In the genomic region with DNA sequence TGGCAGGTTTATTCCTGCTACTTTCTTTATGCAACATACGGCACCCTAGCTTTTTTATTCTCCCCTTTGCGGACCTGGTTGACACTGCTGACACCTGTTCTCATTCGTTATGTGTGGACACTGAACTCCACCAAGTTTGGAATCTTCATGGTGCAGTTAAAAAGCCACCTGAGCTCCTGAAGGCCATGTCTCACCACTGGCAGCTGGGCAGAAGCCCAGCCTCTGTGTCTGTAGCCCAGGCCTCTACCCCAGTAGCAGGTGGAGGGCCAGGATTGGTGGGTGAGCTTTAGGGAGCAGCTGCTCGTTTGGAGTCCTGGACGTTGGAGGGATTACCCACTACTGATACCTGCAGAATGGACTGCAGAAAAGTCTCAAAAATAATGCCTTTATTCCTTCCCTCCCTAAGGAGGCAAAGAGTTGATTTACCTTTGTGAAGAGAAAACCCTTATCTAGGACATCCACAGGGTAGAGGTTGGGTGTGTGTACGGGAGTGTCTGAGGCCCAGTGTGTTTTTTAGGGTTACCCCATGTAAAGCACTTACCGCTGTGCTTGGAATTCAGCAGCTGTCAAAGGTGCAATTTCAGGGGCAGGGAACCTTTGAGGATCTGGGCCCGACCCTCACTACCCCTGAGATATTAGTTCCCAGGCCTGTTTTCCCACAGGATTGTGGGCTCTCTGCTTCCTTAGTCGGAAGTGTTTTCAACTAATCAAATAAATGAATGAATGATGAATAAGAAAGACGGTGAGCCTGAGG, we compare ENCODE assay signal across 8 cellular contexts. TPM values are rescaled to one million over a fixed set of nuclear protein-coding genes. Genes with fewer than 3 reads are reported as not detected.
DNase-seq lines count a peak whose midpoint lies in the region; ATAC-seq, FAIRE-seq and TF ChIP-seq lines count a peak whose summit lies in the region.

No MANE protein-coding gene starts in this region.

- WGBS in small intestine, 3 donors, result 56 to 66% (median 62%) methylated on average over 10 of the region's 10 CpGs

- H3K9me3 ChIP-seq in left ventricle myocardium inferior (replicated peaks) (no peaks in the 10 kb centered on the region), small intestine (ENCODE audit: control insufficient read depth, low read depth) (no peaks in the 10 kb centered on the region)

- H3K27me3 ChIP-seq in left ventricle myocardium inferior (ENCODE audit: low read depth) (no peaks in the 10 kb centered on the region), small intestine (ENCODE audit: control insufficient read depth in 2 of 2, insufficient read depth in 2 of 2, low read length in 2 of 2) (no peaks in the 10 kb centered on the region)

- H3K4me3 Mint-ChIP-seq in activated CD4-positive, alpha-beta memory T cell treated with anti-CD3 and anti-CD28 coated beads for 36 hours, result peak overlapping the region; percentile 91

- DNase-seq in HFF-Myc (ENCODE audit: extremely low read depth, low read depth) (no peak), left ventricle myocardium inferior (no peak), small intestine (no peak), NCI-H1694 treated with DMSO at 0.1 percent for 48 hours (lab: John Stamatoyannopoulos, UW) (no peak)
- no peak for DNase-seq in activated CD4-positive, alpha-beta memory T cell treated with anti-CD3 and anti-CD28 coated beads for 36 hours

- H3K27ac ChIP-seq in left ventricle myocardium inferior (replicated peaks) (peak overlapping the region; percentile 92), small intestine (ENCODE audit: low read depth in 1 of 2, low read length in 1 of 2) (peak overlapping the region; percentile 34 to 47)

- H3K4me1 ChIP-seq in left ventricle myocardium inferior (peaks cover 45% of the 10 kb centered on the region), small intestine (ENCODE audit: control insufficient read depth in 2 of 2, insufficient read depth in 1 of 2, low read depth in 1 of 2, low read length in 1 of 2) (peaks cover 0 to 2% of the 10 kb centered on the region in 2 donors)

- peaks cover 22% of the 10 kb centered on the region for H3K36me3 ChIP-seq in left ventricle myocardium inferior
- peaks cover 2 to 5% of the 10 kb centered on the region in 2 donors for H3K36me3 ChIP-seq in small intestine (ENCODE audit: control insufficient read depth in 2 of 2, insufficient read depth in 2 of 2, low read length in 2 of 2)

- CTCF ChIA-PET in activated CD4-positive, alpha-beta memory T cell treated with anti-CD3 and anti-CD28 coated beads for 36 hours (lab: Charles Lee), result interaction anchor here (1.3 to 1.8 kb wide), 2 partner anchors 20 to 101 kb away, joined by 6 to 14 read pairs; no protein-coding TSS in a partner anchor

- H3K27me3 Mint-ChIP-seq in activated CD4-positive, alpha-beta memory T cell treated with anti-CD3 and anti-CD28 coated beads for 36 hours, result no peaks in the 10 kb centered on the region

- FAIRE-seq in small intestine (lab: Jason Lieb, UNC), result no peak

- ATAC-seq in GM21723 (IDR thresholded peaks at IDR 0.05; ENCODE audit: unreplicated experiment), result no peak
- ATAC-seq in HG03045 (IDR thresholded peaks at IDR 0.05; ENCODE audit: unreplicated experiment), result no peak
- no peak for ATAC-seq in GM21576 (IDR thresholded peaks at IDR 0.05; ENCODE audit: unreplicated experiment)

- intact Hi-C loops in activated CD4-positive, alpha-beta memory T cell treated with anti-CD3 and anti-CD28 coated beads for 36 hours (cut with micrococcal nuclease), result loop anchor here (1.0 to 10.0 kb wide), 4 partner anchors 52 to 610 kb away; a partner anchor contains a TSS
- intact Hi-C loops in left ventricle myocardium inferior (cut with micrococcal nuclease), result no loop called here

- peaks cover 24% of the 10 kb centered on the region for H3K4me1 Mint-ChIP-seq in activated CD4-positive, alpha-beta memory T cell treated with anti-CD3 and anti-CD28 coated beads for 36 hours (ENCODE audit: low read depth)

- H3K4me3 ChIP-seq in HFF-Myc (replicated peaks; ENCODE audit: low read depth, low read length), result peak overlapping the region; percentile 79
- peak overlapping the region; percentile 88 for H3K4me3 ChIP-seq in left ventricle myocardium inferior
- no peak overlapping the region for H3K4me3 ChIP-seq in small intestine (ENCODE audit: low read depth in 1 of 2, low read length in 2 of 2)

- H3K27ac Mint-ChIP-seq in activated CD4-positive, alpha-beta memory T cell treated with anti-CD3 and anti-CD28 coated beads for 36 hours, result peak overlapping the region; percentile 86

- POLR2A ChIA-PET in activated CD4-positive, alpha-beta memory T cell treated with anti-CD3 and anti-CD28 coated beads for 36 hours (lab: Charles Lee), result interaction anchor here (0.5 kb wide), 1 partner anchor 8 kb away, joined by 3 read pairs; no protein-coding TSS in a partner anchor

- peaks cover 6% of the 10 kb centered on the region for H3K36me3 Mint-ChIP-seq in activated CD4-positive, alpha-beta memory T cell treated with anti-CD3 and anti-CD28 coated beads for 36 hours

- TF ChIP-seq CTCF in HFF-Myc (IDR thresholded peaks at IDR 0.05; ENCODE audit: low read depth, low read length, missing control alignments) (no peak), left ventricle myocardium inferior (IDR thresholded peaks at IDR 0.05; ENCODE audit: borderline replicate concordance) (no peak)

- no peaks in the 10 kb centered on the region for H3K9me3 Mint-ChIP-seq in activated CD4-positive, alpha-beta memory T cell treated with anti-CD3 and anti-CD28 coated beads for 36 hours

RNA-seq across cellular contexts. Expression of a gene that starts 0.6 kb away (rescaled TPM):
- 10 to 100 TPM; 79.5 to 80.6 TPM for total RNA-seq in activated CD4-positive, alpha-beta memory T cell treated with anti-CD3 and anti-CD28 coated beads for 36 hours
- 54.4 TPM for total RNA-seq in left ventricle myocardium inferior
- polyA plus RNA-seq in small intestine, result 10 to 100 TPM; 43.3 to 98.0 (median 81.9) TPM

RNA-seq across cellular contexts. Expression of a gene that starts 36.2 kb away (rescaled TPM):
- total RNA-seq in activated CD4-positive, alpha-beta memory T cell treated with anti-CD3 and anti-CD28 coated beads for 36 hours, result not detected
- total RNA-seq in left ventricle myocardium inferior, result not detected
- polyA plus RNA-seq in small intestine, result not detected

RNA-seq across cellular contexts. Expression of a gene that starts 51.2 kb away (rescaled TPM):
- 10 to 100 TPM; 11.3 to 12.7 TPM for total RNA-seq in activated CD4-positive, alpha-beta memory T cell treated with anti-CD3 and anti-CD28 coated beads for 36 hours
- total RNA-seq in left ventricle myocardium inferior, result 12.2 TPM
- polyA plus RNA-seq in small intestine, result 10 to 100 TPM; 21.3 to 34.0 (median 26.5) TPM

Comparison
In these comparisons a context has a peak if more than half of its experiments do, and no peak if none do; other contexts are left out.
1. H3K4me3 ChIP-seq: peak in HFF-Myc (single experiment) and left ventricle myocardium inferior (single experiment); none in small intestine (0 of 2).